ENCODE assay signal across 10 cellular contexts in the genomic region with DNA sequence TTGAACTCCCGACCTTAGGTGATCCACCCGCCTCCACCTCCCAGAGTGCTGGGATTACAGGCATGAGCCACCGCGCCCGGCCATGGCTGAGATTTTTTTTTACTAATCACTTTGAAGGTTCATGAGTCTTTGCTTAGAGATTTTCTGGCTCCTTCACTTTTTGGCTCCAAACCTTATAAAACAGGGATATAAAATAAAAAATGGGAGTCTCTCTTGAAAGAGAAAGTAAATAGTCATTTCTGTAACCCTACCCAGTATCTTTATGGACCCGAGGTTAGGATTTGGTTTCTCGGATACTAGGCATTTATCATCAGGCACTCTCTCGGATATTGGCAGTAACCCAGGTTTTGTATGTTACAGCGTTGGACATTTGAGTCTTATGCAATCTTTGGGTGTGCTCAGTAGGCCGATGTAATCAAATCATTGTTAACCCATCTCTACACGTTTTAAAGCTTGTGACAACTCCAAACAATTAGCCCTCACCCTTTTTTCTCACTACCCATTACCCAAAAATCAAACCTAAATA. TPM values are rescaled to one million over a fixed set of nuclear protein-coding genes. Genes with fewer than 3 reads are reported as not detected.
DNase-seq lines count a peak whose midpoint lies in the region; ATAC-seq and TF ChIP-seq lines count a peak whose summit lies in the region.
"Had no signal": no experiment of that assay in that cellular context is flagged by ENCODE, and none has a peak within 500 bp of the region (broad histone marks: within the 10 kb centered on the region; RNA-seq: fewer than 3 reads in every experiment).

No MANE protein-coding gene starts in this region.

- no peak for ATAC-seq in GM19463 (IDR thresholded peaks at IDR 0.05; ENCODE audit: unreplicated experiment)

- H3K27me3 ChIP-seq in parathyroid adenoma (ENCODE audit: control insufficient read depth, insufficient read depth, low read length), result no peaks in the 10 kb centered on the region

- H3K4me1 ChIP-seq in parathyroid adenoma, result no peaks in the 10 kb centered on the region

- H3K9ac ChIP-seq in parathyroid adenoma, result no peak overlapping the region

- H3K4me2 ChIP-seq in parathyroid adenoma (ENCODE audit: low read length), result no peak overlapping the region

- H3K9me3 ChIP-seq in parathyroid adenoma (ENCODE audit: control insufficient read depth, low read length), result no peaks in the 10 kb centered on the region

- DNase-seq in GM03348 (ENCODE audit: low spot score) (peak; percentile 73), NCI-H226 (peak; percentile 78), fibroblast of mammary gland (ENCODE audit: low read depth) (peak; percentile 93), AML-193 (lab: John Stamatoyannopoulos, UW) (no peak), GOT3 (lab: John Stamatoyannopoulos, UW) (no peak), occipital lobe (lab: John Stamatoyannopoulos, UW) (no peak)
- DNase-seq: caudate nucleus, T-helper 1 cell had no signal

- H3K36me3 ChIP-seq in parathyroid adenoma (ENCODE audit: control insufficient read depth, insufficient read depth, low read length), result no peaks in the 10 kb centered on the region

- H3K4me3 ChIP-seq in fibroblast of mammary gland (ENCODE audit: control insufficient read depth, low read depth, low read length), result peak overlapping the region; percentile 14
- no peak overlapping the region for H3K4me3 ChIP-seq in parathyroid adenoma (ENCODE audit: low read depth, low read length)

- H2AFZ ChIP-seq in parathyroid adenoma, result no peak overlapping the region

- peaks cover 3% of the 10 kb centered on the region for H3K79me2 ChIP-seq in parathyroid adenoma

- TF ChIP-seq CTCF in fibroblast of mammary gland (conservative IDR thresholded peaks at IDR 0.05; ENCODE audit: control insufficient read depth, insufficient read depth, low read depth, low read length), result no peak
- TF ChIP-seq CTCF in parathyroid adenoma (IDR thresholded peaks at IDR 0.05), result no peak

- H3K27ac ChIP-seq in parathyroid adenoma, result peak overlapping the region; percentile 32

RNA-seq across cellular contexts. Expression of a gene that starts 25.3 kb away (rescaled TPM):
- 78.5 TPM for total RNA-seq in occipital lobe

Comparison
In these comparisons a context has a peak if more than half of its experiments do, and no peak if none do; other contexts are left out.
1. DNase-seq: peak in GM03348 (single experiment), NCI-H226 (single experiment) and fibroblast of mammary gland (single experiment); none in AML-193 (0 of 2), GOT3 (single experiment) and occipital lobe (single experiment).